In genomic region chrX:2500091-2500680, GRCh38 we compare ENCODE assay signal across 8 cellular contexts. TPM values are rescaled to one million over a fixed set of nuclear protein-coding genes. Genes with fewer than 3 reads are reported as not detected.
DNase-seq lines count a peak whose midpoint lies in the region; ATAC-seq and TF ChIP-seq lines count a peak whose summit lies in the region.

No MANE protein-coding gene starts in this region.

- H3K4me1 ChIP-seq in RWPE2 (ENCODE audit: insufficient read depth, poor library complexity, severe bottlenecking) (peaks cover 22% of the 10 kb centered on the region), colonic mucosa (peaks cover 10% of the 10 kb centered on the region), testis (peaks cover 31% of the 10 kb centered on the region)

- H3K4me3 ChIP-seq in RWPE2 (ENCODE audit: severe bottlenecking) (peak overlapping the region; percentile 88), colonic mucosa (peak overlapping the region; percentile 86), lower leg skin (ENCODE audit: low read depth, poor library complexity, severe bottlenecking) (peak overlapping the region; percentile 85), testis (peak overlapping the region; percentile 88 to 91)

- peaks cover 22% of the 10 kb centered on the region for H3K36me3 ChIP-seq in RWPE2 (ENCODE audit: low read depth)
- peaks cover 5% of the 10 kb centered on the region for H3K36me3 ChIP-seq in colonic mucosa
- no peaks in the 10 kb centered on the region for H3K36me3 ChIP-seq in testis (ENCODE audit: low read depth, missing control alignments)

- intact Hi-C loops in colonic mucosa (cut with DNase I): loop anchor here (5.0 to 10.0 kb wide), 2 partner anchors 88 to 115 kb away; no protein-coding TSS in a partner anchor
- intact Hi-C loops in lower leg skin (cut with DNase I; ENCODE audit: low total_unique reads): no loop called here
- intact Hi-C loops in testis (cut with DNase I; ENCODE audit: low total_unique reads): no loop called here

- H3K9me3 ChIP-seq in RWPE2 (ENCODE audit: severe bottlenecking): no peaks in the 10 kb centered on the region
- H3K9me3 ChIP-seq in colonic mucosa: no peaks in the 10 kb centered on the region
- no peaks in the 10 kb centered on the region for H3K9me3 ChIP-seq in testis

- peak overlapping the region; percentile 87 to 89 for H3K9ac ChIP-seq in colonic mucosa (ENCODE audit: low read depth in 2 of 2, low read length in 2 of 2)

- H3K27me3 ChIP-seq in RWPE2 (ENCODE audit: insufficient read depth, poor library complexity, severe bottlenecking) (no peaks in the 10 kb centered on the region), colonic mucosa (no peaks in the 10 kb centered on the region), testis (no peaks in the 10 kb centered on the region)

- ATAC-seq in GM18498 (IDR thresholded peaks at IDR 0.05; ENCODE audit: unreplicated experiment) (peak; percentile 63), HG02798 (IDR thresholded peaks at IDR 0.05; ENCODE audit: poor library complexity, unreplicated experiment) (peak; percentile 43), RWPE2 (ENCODE audit: low read depth) (peak; percentile 75)

- no peak for TF ChIP-seq CTCF in RWPE2 (IDR thresholded peaks at IDR 0.05; ENCODE audit: poor library complexity, severe bottlenecking)
- TF ChIP-seq CTCF in colonic mucosa (IDR thresholded peaks at IDR 0.05): no peak
- no peak for TF ChIP-seq CTCF in lower leg skin (IDR thresholded peaks at IDR 0.05)
- no peak for TF ChIP-seq CTCF in testis (IDR thresholded peaks at IDR 0.05)

- TF ChIP-seq POLR2A in lower leg skin (IDR thresholded peaks at IDR 0.05) (no peak), testis (IDR thresholded peaks at IDR 0.05) (no peak)

- DNase-seq in RWPE2 (ENCODE audit: low spot score) (no peak), colonic mucosa (peak; percentile 45), lower leg skin (ENCODE audit: low spot score in 2 of 2) (peak in 1 of 2 donors; percentile 85), testis (peak; percentile 68), NCI-H2171 treated with DMSO at 0.1 percent for 48 hours (lab: John Stamatoyannopoulos, UW) (no peak), NCI-H2227 treated with DMSO at 0.1 percent for 48 hours (lab: John Stamatoyannopoulos, UW) (no peak)

- WGBS in lower leg skin, 2 donors: 1 to 2% methylated on average over 28 to 31 of the region's 54 CpGs
- 0 to 2% methylated on average over 5 to 9 of the region's 54 CpGs for WGBS in testis, 2 donors

- H3K27ac ChIP-seq in RWPE2 (ENCODE audit: poor library complexity, severe bottlenecking) (peak overlapping the region; percentile 53), colonic mucosa (peak overlapping the region; percentile 96), testis (peak overlapping the region; percentile 98)

RNA-seq across cellular contexts. Expression of gene DHRSX, which starts 0.6 kb away (rescaled TPM):
- total RNA-seq in colonic mucosa: 10 to 100 TPM; 28.6 to 43.3 TPM
- total RNA-seq in lower leg skin: 10 to 100 TPM; 10.9 to 21.7 (median 16.2) TPM
- total RNA-seq in testis: 10 to 100 TPM; 29.2 to 31.3 TPM
- 15.3 TPM for polyA plus RNA-seq in testis (ENCODE audit: insufficient read depth, low read depth, low replicate concordance)

RNA-seq across cellular contexts. Expression of gene ZBED1, which starts 0.6 kb away (rescaled TPM):
- total RNA-seq in colonic mucosa (10 to 100 TPM; 33.3 to 44.6 TPM), lower leg skin (10 to 100 TPM; 42.4 to 76.4 (median 56.5) TPM), testis (10 to 100 TPM; 47.2 to 77.0 TPM)
- 24.2 TPM for polyA plus RNA-seq in testis (ENCODE audit: insufficient read depth, low read depth, low replicate concordance)

Comparison
In these comparisons a context has a peak if more than half of its experiments do, and no peak if none do; other contexts are left out.
1. DNase-seq: peak in colonic mucosa (single experiment) and testis (single experiment); none in RWPE2 (single experiment), NCI-H2171 treated with DMSO at 0.1 percent for 48 hours (single experiment) and NCI-H2227 treated with DMSO at 0.1 percent for 48 hours (single experiment).
2. Peak in every context shown above with its lines, with median percentiles within 50 percentile points of each other: ATAC-seq, H3K27ac ChIP-seq and H3K4me3 ChIP-seq.